24 cellular contexts compared by ENCODE assay signal in the genomic region with DNA sequence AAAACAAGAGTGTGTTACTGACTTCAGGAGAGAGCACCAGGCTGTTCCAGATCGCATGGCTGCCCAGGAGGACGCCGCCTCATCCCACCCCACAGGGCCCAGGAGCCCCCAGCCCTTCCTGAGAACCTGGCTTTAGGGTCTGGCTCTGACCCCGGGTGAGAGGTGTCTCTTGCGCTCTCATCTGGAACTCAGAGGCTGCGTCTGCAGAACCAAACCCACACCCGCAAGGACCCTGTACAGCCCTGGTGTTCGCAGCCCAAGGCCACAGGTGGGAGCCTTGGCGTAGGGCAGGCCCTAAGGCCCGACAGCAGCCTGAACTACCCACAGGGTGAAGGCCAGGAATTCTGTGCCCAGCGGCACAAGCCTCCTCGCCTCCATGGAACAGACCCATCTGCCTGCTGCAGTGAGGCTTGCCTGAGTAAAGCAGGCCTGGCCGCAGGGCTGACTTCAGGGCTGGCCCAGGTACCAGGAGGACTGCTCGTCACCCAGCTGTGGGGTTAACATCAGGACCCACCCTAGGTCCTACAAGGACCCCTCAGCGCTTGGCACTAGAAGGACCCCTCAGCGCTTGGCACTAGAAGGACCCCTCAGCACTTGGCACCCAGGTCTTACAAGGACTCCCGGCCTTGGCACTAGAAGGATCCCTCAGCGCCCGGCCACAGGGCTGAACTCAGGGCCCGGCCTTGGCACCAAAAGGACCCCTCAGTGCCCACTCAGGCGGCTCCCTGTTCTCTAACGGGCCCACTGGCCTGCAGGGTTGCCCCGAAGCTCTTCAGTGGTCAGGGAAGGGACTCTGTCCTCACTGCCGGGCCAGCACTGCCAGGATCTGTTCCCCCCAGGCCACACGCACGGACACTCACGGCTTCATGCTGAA.
"Had no signal": no experiment of that assay in that cellular context is flagged by ENCODE, and none has a peak within 500 bp of the region (broad histone marks: within the 10 kb centered on the region; RNA-seq: fewer than 3 reads in every experiment).

No MANE protein-coding gene starts in this region.

- DNase-seq: activated CD4-positive, alpha-beta T cell treated with anti-CD3 and anti-CD28 coated beads for 36 hours; activated CD4-positive, CD25-positive, alpha-beta regulatory T cell; activated CD8-positive, alpha-beta memory T cell treated with anti-CD3 and anti-CD28 coated beads, Interleukin-2, amount 10 ng/mL, durations not matched to agents 7 days and 5 days; activated CD8-positive, alpha-beta T cell treated with anti-CD3 and anti-CD28 coated beads, Interleukin-2, amount 10 ng/mL, durations not matched to agents 7 days and 5 days; activated T-cell treated with anti-CD3 and anti-CD28 coated beads, Interleukin-2, amount 50 U/mL, for 48 hours; adrenal gland; body of pancreas; effector memory CD8-positive, alpha-beta T cell; foreskin fibroblast; kidney glomerular epithelial cell; mammary epithelial cell; stimulated activated CD4-positive, alpha-beta T cell treated with anti-CD3 and anti-CD28 coated beads, Interleukin-2, amount 100 ng/mL, for 48 hours; stimulated activated naive CD8-positive, alpha-beta T cell treated with anti-CD3 and anti-CD28 coated beads, Interleukin-15, Interleukin-2, amounts not matched to agents 100 U/mL and 50 U/mL, for 24 hours; T-helper 1 cell; testis; trophoblast cell had no signal

- H3K27me3 ChIP-seq: adrenal gland, body of pancreas, heart left ventricle, pancreas, testis had no signal

- H3K9me3 Mint-ChIP-seq: activated naive CD4-positive, alpha-beta T cell treated with anti-CD3 and anti-CD28 coated beads, Interleukin-2, amount 50 U/mL, for 72 hours; activated T-helper 2 cell treated with anti-CD3 and anti-CD28 coated beads, Interferon-gamma antibody, Interleukin-2, Interleukin-4, amounts not matched to agents 10 μg/mL and 5 μg/mL and 100 μg/mL, durations not matched to agents 14 hours and 24 hours and 36 hours; effector memory CD8-positive, alpha-beta T cell had no signal

- FAIRE-seq: pancreas, urothelium cell line had no signal

- H3K27ac Mint-ChIP-seq: activated CD4-positive, alpha-beta T cell treated with anti-CD3 and anti-CD28 coated beads for 36 hours; activated CD8-positive, alpha-beta memory T cell treated with anti-CD3 and anti-CD28 coated beads, Interleukin-2, amount 10 ng/mL, durations not matched to agents 7 days and 5 days; activated naive CD4-positive, alpha-beta T cell treated with anti-CD3 and anti-CD28 coated beads, Interleukin-2, amount 50 U/mL, for 72 hours; activated T-helper 2 cell treated with anti-CD3 and anti-CD28 coated beads, Interferon-gamma antibody, Interleukin-2, Interleukin-4, amounts not matched to agents 10 μg/mL and 5 μg/mL and 100 μg/mL, durations not matched to agents 14 hours and 24 hours and 36 hours had no signal

- H3K9me3 ChIP-seq: adrenal gland, body of pancreas, heart left ventricle, pancreas, prostate gland, testis had no signal

- H3K27ac ChIP-seq: adrenal gland, body of pancreas, coronary artery, heart left ventricle, pancreas, prostate gland, testis had no signal

- ATAC-seq: activated CD4-positive, alpha-beta T cell treated with anti-CD3 and anti-CD28 coated beads for 36 hours; activated CD8-positive, alpha-beta memory T cell treated with anti-CD3 and anti-CD28 coated beads, Interleukin-2, amount 10 ng/mL, durations not matched to agents 7 days and 5 days; activated CD8-positive, alpha-beta T cell treated with anti-CD3 and anti-CD28 coated beads, Interleukin-2, amount 10 ng/mL, durations not matched to agents 7 days and 5 days; activated naive CD4-positive, alpha-beta T cell treated with anti-CD3 and anti-CD28 coated beads, Interleukin-2, amount 50 U/mL, for 72 hours; body of pancreas; effector memory CD8-positive, alpha-beta T cell; esophagus mucosa; heart left ventricle; pancreas; stimulated activated naive CD8-positive, alpha-beta T cell treated with anti-CD3 and anti-CD28 coated beads, Interleukin-15, Interleukin-2, amounts not matched to agents 100 U/mL and 50 U/mL, for 24 hours had no signal

- H3K4me3 Mint-ChIP-seq: activated CD4-positive, alpha-beta T cell treated with anti-CD3 and anti-CD28 coated beads for 36 hours; activated CD8-positive, alpha-beta memory T cell treated with anti-CD3 and anti-CD28 coated beads, Interleukin-2, amount 10 ng/mL, durations not matched to agents 7 days and 5 days; activated CD8-positive, alpha-beta T cell treated with anti-CD3 and anti-CD28 coated beads, Interleukin-2, amount 10 ng/mL, durations not matched to agents 7 days and 5 days; effector memory CD8-positive, alpha-beta T cell had no signal

- H3K4me1 Mint-ChIP-seq: activated CD4-positive, alpha-beta T cell treated with anti-CD3 and anti-CD28 coated beads for 36 hours; activated CD8-positive, alpha-beta memory T cell treated with anti-CD3 and anti-CD28 coated beads, Interleukin-2, amount 10 ng/mL, durations not matched to agents 7 days and 5 days had no signal

- H3K36me3 Mint-ChIP-seq: activated CD8-positive, alpha-beta memory T cell treated with anti-CD3 and anti-CD28 coated beads, Interleukin-2, amount 10 ng/mL, durations not matched to agents 7 days and 5 days; activated naive CD4-positive, alpha-beta T cell treated with anti-CD3 and anti-CD28 coated beads, Interleukin-2, amount 50 U/mL, for 72 hours had no signal

- H3K36me3 ChIP-seq: prostate gland had no signal

- H3K4me3 ChIP-seq: adrenal gland, body of pancreas, coronary artery, heart left ventricle, pancreas, prostate gland, testis had no signal

- H3K4me1 ChIP-seq: adrenal gland, body of pancreas, pancreas, prostate gland, testis had no signal

- H3K27me3 Mint-ChIP-seq: activated CD4-positive, alpha-beta T cell treated with anti-CD3 and anti-CD28 coated beads for 36 hours; activated CD8-positive, alpha-beta memory T cell treated with anti-CD3 and anti-CD28 coated beads, Interleukin-2, amount 10 ng/mL, durations not matched to agents 7 days and 5 days; effector memory CD8-positive, alpha-beta T cell had no signal
